In the genomic region with DNA sequence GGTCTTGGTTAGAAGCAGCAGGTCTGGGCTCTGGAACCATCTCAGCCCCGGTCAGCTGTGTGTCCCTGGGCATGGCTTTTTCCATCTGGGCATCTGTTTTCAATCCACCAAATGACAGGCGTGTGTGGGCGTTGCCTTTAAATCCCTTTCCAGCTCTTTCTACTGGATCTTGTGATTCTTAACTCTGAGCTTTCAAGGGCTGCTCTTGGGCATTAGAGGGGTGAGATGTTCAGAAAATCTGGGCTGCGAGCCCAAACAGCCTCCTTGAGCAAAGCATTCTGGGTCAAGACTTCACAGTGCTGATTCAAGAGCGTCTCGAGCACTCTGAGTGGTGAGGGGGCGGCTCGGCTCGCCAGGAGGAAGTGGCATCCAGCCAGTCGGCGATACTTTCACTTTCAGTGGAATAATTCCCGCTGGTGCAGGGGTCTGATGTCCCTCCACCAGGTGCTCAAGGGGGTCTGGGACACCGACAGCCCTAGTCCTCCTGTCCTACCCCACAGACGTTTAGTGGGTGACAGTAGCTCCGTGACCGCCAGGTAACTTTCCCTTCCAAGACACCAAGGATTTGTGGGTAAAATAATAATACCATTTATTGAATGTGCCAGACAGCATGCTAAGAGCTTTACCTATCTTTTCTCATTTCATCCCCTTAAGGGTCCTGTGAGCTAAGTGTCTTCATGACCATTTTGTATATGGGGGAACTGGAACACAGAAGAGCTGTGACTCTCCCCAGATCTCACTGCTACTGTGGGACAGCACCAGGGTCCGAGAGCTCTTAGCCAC, we compare ENCODE assay signal across 8 cellular contexts.
A peak's percentile ranks its signal among the peaks of the same experiment; 100 is the strongest.
DNase-seq lines count a peak whose midpoint lies in the region; ATAC-seq, FAIRE-seq and TF ChIP-seq lines count a peak whose summit lies in the region.

No MANE protein-coding gene starts in this region.

- ATAC-seq in HG03457 (IDR thresholded peaks at IDR 0.05; ENCODE audit: unreplicated experiment) = peak; percentile 46

- FAIRE-seq in frontal cortex (lab: Jason Lieb, UNC) = no peak

- peak overlapping the region; percentile 74 to 84 (median 76) for H3K27ac ChIP-seq in Peyer's patch
- H3K27ac ChIP-seq in transverse colon = peak overlapping the region; percentile 69 to 84 (median 78)

- DNase-seq in AG10803 (ENCODE audit: low read depth) (peak; percentile 93), Peyer's patch (peak; percentile 75 to 89 (median 84)), activated gamma-delta T cell treated with Interleukin-2 at 50 U/mL for 16 hours (peak; percentile 72), frontal cortex (ENCODE audit: low spot score in 2 of 2) (peak; percentile 27 to 75), posterior cingulate gyrus (peak; percentile 60 to 96 (median 72)), transverse colon (peak; percentile 81)

- H3K9me3 ChIP-seq in Peyer's patch = no peaks in the 10 kb centered on the region
- no peaks in the 10 kb centered on the region for H3K9me3 ChIP-seq in transverse colon

- in situ Hi-C loops in transverse colon (cut with MboI; ENCODE audit: low pct_ligation_motif_present in 1 of 4, low pct_unique_long_range_greater_than_20kb in 1 of 4, low sequenced_read_pairs in 3 of 4) = no loop called here

- H3K4me1 ChIP-seq in Peyer's patch (peaks cover 0 to 11% (median 3%) of the 10 kb centered on the region in 4 donors), transverse colon (peaks cover 7 to 33% (median 12%) of the 10 kb centered on the region in 4 donors)

- TF ChIP-seq EP300 in transverse colon (IDR thresholded peaks at IDR 0.05; ENCODE audit: low read depth) = no peak

- 10 to 20% methylated on average over 2 to 17 of the region's 17 CpGs for WGBS in transverse colon (ENCODE audit: low coverage in 1 of 2), 2 donors

- intact Hi-C loops in posterior cingulate gyrus (cut with DNase I) = no loop called here
- intact Hi-C loops in transverse colon (cut with DNase I; ENCODE audit: low total_unique reads) = no loop called here

- TF ChIP-seq POLR2A in GM19193 (IDR thresholded peaks at IDR 0.05; ENCODE audit: extremely low read depth, insufficient read depth, insufficient read length) (peak; percentile 60), Peyer's patch (IDR thresholded peaks at IDR 0.05) (no peak), transverse colon (IDR thresholded peaks at IDR 0.05) (no peak)

- H3K36me3 ChIP-seq in Peyer's patch (no peaks in the 10 kb centered on the region), transverse colon (no peaks in the 10 kb centered on the region)

- H3K4me3 ChIP-seq in AG10803 (ENCODE audit: low read length) = peak overlapping the region; percentile 68
- peak overlapping the region; percentile 50 to 63 (median 54) for H3K4me3 ChIP-seq in Peyer's patch
- H3K4me3 ChIP-seq in transverse colon = peak overlapping the region; percentile 33 to 50 (median 44)

- TF ChIP-seq CTCF in AG10803 (conservative IDR thresholded peaks at IDR 0.05; ENCODE audit: low read length) = no peak
- peak in 1 of 6 experiments; percentile 20 for TF ChIP-seq CTCF in Peyer's patch (IDR thresholded peaks at IDR 0.05)
- TF ChIP-seq CTCF in transverse colon (IDR thresholded peaks at IDR 0.05) = peak in 1 of 5 experiments; percentile 32

- no peaks in the 10 kb centered on the region for H3K27me3 ChIP-seq in Peyer's patch
- H3K27me3 ChIP-seq in transverse colon = no peaks in the 10 kb centered on the region

Comparison
In these comparisons a context has a peak if more than half of its experiments do, and no peak if none do; other contexts are left out.
1. Peak in every context shown above with its lines: DNase-seq, ATAC-seq, H3K4me3 ChIP-seq and H3K27ac ChIP-seq.